ENCODE assay signal across 1 cellular context in the genomic region with DNA sequence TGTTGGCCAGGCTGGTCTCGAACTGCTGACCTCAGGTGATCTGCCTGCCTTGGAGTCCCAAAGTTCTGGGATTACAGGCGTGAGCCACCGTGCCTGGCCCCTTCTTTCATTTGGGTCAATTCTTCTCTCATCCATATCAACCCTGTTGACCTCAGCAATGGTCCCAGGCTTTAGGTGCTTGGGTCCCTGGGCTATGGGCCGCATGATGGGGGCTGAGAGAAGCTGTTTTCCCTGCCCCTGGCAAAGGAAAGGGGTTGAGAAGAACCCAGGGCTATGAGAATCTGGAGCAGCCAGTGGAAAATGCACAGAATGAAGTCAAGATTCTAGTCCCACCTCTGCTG.
TF ChIP-seq lines count a peak whose summit lies in the region.

No MANE protein-coding gene starts in this region.

TF ChIP-seq in HepG2, 621 proteins besides CTCF, POLR2A, EP300 and RAD21 (continued from another document):
- TF ChIP-seq, protein P1, sequence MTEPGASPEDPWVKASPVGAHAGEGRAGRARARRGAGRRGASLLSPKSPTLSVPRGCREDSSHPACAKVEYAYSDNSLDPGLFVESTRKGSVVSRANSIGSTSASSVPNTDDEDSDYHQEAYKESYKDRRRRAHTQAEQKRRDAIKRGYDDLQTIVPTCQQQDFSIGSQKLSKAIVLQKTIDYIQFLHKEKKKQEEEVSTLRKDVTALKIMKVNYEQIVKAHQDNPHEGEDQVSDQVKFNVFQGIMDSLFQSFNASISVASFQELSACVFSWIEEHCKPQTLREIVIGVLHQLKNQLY (CRISPR knock-in tag; IDR thresholded peaks at IDR 0.05): no peak
- peak; percentile 29; the same call in 1 of the 2 replicates for TF ChIP-seq NFYB (CRISPR knock-in tag; IDR thresholded peaks at IDR 0.05)
- TF ChIP-seq DR1 (CRISPR knock-in tag; IDR thresholded peaks at IDR 0.05): no peak
- no peak for TF ChIP-seq ZFAT (CRISPR knock-in tag; conservative IDR thresholded peaks at IDR 0.05)
- TF ChIP-seq JUND (CRISPR knock-in tag; IDR thresholded peaks at IDR 0.05): peak; percentile 22; the same call in 1 of the 2 replicates
- TF ChIP-seq, protein P2, sequence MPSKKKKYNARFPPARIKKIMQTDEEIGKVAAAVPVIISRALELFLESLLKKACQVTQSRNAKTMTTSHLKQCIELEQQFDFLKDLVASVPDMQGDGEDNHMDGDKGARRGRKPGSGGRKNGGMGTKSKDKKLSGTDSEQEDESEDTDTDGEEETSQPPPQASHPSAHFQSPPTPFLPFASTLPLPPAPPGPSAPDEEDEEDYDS (CRISPR knock-in tag; IDR thresholded peaks at IDR 0.05): no peak
- TF ChIP-seq, protein P3, sequence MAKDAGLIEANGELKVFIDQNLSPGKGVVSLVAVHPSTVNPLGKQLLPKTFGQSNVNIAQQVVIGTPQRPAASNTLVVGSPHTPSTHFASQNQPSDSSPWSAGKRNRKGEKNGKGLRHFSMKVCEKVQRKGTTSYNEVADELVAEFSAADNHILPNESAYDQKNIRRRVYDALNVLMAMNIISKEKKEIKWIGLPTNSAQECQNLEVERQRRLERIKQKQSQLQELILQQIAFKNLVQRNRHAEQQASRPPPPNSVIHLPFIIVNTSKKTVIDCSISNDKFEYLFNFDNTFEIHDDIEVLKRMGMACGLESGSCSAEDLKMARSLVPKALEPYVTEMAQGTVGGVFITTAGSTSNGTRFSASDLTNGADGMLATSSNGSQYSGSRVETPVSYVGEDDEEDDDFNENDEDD (CRISPR knock-in tag; IDR thresholded peaks at IDR 0.05; ENCODE audit: borderline replicate concordance): no peak
- TF ChIP-seq ZNF720 (CRISPR knock-in tag; IDR thresholded peaks at IDR 0.05): no peak
- TF ChIP-seq, protein P4, sequence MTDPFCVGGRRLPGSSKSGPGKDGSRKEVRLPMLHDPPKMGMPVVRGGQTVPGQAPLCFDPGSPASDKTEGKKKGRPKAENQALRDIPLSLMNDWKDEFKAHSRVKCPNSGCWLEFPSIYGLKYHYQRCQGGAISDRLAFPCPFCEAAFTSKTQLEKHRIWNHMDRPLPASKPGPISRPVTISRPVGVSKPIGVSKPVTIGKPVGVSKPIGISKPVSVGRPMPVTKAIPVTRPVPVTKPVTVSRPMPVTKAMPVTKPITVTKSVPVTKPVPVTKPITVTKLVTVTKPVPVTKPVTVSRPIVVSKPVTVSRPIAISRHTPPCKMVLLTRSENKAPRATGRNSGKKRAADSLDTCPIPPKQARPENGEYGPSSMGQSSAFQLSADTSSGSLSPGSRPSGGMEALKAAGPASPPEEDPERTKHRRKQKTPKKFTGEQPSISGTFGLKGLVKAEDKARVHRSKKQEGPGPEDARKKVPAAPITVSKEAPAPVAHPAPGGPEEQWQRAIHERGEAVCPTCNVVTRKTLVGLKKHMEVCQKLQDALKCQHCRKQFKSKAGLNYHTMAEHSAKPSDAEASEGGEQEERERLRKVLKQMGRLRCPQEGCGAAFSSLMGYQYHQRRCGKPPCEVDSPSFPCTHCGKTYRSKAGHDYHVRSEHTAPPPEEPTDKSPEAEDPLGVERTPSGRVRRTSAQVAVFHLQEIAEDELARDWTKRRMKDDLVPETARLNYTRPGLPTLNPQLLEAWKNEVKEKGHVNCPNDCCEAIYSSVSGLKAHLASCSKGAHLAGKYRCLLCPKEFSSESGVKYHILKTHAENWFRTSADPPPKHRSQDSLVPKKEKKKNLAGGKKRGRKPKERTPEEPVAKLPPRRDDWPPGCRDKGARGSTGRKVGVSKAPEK (CRISPR knock-in tag; IDR thresholded peaks at IDR 0.05; ENCODE audit: borderline replicate concordance): no peak
- no peak for TF ChIP-seq ZNF343 (CRISPR knock-in tag; IDR thresholded peaks at IDR 0.05)
- TF ChIP-seq, protein P5, sequence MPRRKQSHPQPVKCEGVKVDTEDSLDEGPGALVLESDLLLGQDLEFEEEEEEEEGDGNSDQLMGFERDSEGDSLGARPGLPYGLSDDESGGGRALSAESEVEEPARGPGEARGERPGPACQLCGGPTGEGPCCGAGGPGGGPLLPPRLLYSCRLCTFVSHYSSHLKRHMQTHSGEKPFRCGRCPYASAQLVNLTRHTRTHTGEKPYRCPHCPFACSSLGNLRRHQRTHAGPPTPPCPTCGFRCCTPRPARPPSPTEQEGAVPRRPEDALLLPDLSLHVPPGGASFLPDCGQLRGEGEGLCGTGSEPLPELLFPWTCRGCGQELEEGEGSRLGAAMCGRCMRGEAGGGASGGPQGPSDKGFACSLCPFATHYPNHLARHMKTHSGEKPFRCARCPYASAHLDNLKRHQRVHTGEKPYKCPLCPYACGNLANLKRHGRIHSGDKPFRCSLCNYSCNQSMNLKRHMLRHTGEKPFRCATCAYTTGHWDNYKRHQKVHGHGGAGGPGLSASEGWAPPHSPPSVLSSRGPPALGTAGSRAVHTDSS (CRISPR knock-in tag; conservative IDR thresholded peaks at IDR 0.05): 0 out of 2 replicates have a peak, but pooled peaks have one; percentile 21
- TF ChIP-seq ZNF598 (CRISPR knock-in tag; IDR thresholded peaks at IDR 0.05; ENCODE audit: borderline replicate concordance): 0 out of 2 replicates have a peak, but pooled peaks have one; percentile 49
- 0 out of 2 replicates have a peak, but pooled peaks have one; percentile 24 for TF ChIP-seq ZNF256 (CRISPR knock-in tag; conservative IDR thresholded peaks at IDR 0.05)
- TF ChIP-seq, protein P6, sequence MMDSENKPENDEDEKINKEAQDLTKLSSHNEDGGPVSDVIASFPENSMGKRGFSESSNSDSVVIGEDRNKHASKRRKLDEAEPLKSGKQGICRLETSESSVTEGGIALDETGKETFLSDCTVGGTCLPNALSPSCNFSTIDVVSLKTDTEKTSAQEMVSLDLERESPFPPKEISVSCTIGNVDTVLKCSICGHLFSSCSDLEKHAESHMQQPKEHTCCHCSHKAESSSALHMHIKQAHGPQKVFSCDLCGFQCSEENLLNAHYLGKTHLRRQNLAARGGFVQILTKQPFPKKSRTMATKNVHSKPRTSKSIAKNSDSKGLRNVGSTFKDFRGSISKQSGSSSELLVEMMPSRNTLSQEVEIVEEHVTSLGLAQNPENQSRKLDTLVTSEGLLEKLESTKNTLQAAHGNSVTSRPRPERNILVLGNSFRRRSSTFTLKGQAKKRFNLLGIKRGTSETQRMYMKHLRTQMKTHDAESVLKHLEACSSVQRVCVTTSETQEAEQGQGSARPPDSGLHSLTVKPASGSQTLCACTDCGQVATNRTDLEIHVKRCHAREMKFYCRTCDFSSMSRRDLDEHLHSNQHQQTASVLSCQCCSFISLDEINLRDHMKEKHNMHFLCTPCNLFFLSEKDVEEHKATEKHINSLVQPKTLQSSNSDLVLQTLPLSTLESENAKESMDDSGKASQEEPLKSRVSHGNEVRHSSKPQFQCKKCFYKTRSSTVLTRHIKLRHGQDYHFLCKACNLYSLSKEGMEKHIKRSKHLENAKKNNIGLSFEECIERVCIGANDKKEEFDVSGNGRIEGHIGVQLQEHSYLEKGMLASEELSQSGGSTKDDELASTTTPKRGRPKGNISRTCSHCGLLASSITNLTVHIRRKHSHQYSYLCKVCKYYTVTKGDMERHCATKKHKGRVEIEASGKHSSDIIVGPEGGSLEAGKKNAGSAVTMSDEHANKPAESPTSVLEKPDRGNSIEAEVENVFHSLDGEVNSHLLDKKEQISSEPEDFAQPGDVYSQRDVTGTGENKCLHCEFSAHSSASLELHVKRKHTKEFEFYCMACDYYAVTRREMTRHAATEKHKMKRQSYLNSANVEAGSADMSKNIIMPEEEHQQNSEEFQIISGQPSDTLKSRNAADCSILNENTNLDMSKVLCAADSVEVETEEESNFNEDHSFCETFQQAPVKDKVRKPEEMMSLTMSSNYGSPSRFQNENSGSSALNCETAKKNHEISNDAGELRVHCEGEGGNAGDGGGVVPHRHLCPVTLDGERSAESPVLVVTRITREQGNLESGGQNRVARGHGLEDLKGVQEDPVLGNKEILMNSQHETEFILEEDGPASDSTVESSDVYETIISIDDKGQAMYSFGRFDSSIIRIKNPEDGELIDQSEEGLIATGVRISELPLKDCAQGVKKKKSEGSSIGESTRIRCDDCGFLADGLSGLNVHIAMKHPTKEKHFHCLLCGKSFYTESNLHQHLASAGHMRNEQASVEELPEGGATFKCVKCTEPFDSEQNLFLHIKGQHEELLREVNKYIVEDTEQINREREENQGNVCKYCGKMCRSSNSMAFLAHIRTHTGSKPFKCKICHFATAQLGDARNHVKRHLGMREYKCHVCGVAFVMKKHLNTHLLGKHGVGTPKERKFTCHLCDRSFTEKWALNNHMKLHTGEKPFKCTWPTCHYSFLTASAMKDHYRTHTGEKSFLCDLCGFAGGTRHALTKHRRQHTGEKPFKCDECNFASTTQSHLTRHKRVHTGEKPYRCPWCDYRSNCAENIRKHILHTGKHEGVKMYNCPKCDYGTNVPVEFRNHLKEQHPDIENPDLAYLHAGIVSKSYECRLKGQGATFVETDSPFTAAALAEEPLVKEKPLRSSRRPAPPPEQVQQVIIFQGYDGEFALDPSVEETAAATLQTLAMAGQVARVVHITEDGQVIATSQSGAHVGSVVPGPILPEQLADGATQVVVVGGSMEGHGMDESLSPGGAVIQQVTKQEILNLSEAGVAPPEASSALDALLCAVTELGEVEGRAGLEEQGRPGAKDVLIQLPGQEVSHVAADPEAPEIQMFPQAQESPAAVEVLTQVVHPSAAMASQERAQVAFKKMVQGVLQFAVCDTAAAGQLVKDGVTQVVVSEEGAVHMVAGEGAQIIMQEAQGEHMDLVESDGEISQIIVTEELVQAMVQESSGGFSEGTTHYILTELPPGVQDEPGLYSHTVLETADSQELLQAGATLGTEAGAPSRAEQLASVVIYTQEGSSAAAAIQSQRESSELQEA (CRISPR knock-in tag; IDR thresholded peaks at IDR 0.05; ENCODE audit: not compliant biosample characterization): peak; percentile 45
- TF ChIP-seq ZNF547 (CRISPR knock-in tag; IDR thresholded peaks at IDR 0.05): 0 out of 2 replicates have a peak, but pooled peaks have one; percentile 78
